ENCODE assay signal across 8 cellular contexts in genomic region chr1:6519935-6520621, GRCh38. TPM values are rescaled to one million over a fixed set of nuclear protein-coding genes. Genes with fewer than 3 reads are reported as not detected.
DNase-seq lines count a peak whose midpoint lies in the region; ATAC-seq, FAIRE-seq and TF ChIP-seq lines count a peak whose summit lies in the region.

No MANE protein-coding gene starts in this region.

- peaks cover 32% of the 10 kb centered on the region for H3K4me1 ChIP-seq in astrocyte (ENCODE audit: insufficient read depth, low read length)
- H3K4me1 ChIP-seq in tibial artery, result peaks cover 0 to 27% (median 22%) of the 10 kb centered on the region in 4 donors

- H3K27ac Mint-ChIP-seq in activated naive CD4-positive, alpha-beta T cell treated with anti-CD3 and anti-CD28 coated beads, Interleukin-2, amount 50 U/mL, for 72 hours, result peak overlapping the region; percentile 49 to 72
- H3K27ac Mint-ChIP-seq in astrocyte (ENCODE audit: unreplicated experiment), result peak overlapping the region; percentile 75

- H3K9ac ChIP-seq in astrocyte (ENCODE audit: low read length), result no peak overlapping the region

- H3K9me3 ChIP-seq in astrocyte (ENCODE audit: insufficient read depth, low read depth, low read length) (no peaks in the 10 kb centered on the region), tibial artery (no peaks in the 10 kb centered on the region)

- H3K27ac ChIP-seq in astrocyte (ENCODE audit: low read depth, low read length), result peak overlapping the region; percentile 43
- H3K27ac ChIP-seq in tibial artery, result peak overlapping the region; percentile 16 to 63

- intact Hi-C loops in tibial artery (cut with DNase I; ENCODE audit: low total_unique reads), result no loop called here

- peak overlapping the region; percentile 73 for H3K4me2 ChIP-seq in astrocyte (ENCODE audit: low read length)

- H3K9me3 Mint-ChIP-seq in activated naive CD4-positive, alpha-beta T cell treated with anti-CD3 and anti-CD28 coated beads, Interleukin-2, amount 50 U/mL, for 72 hours, result no peaks in the 10 kb centered on the region
- H3K9me3 Mint-ChIP-seq in astrocyte (ENCODE audit: unreplicated experiment), result no peaks in the 10 kb centered on the region

- H3K36me3 Mint-ChIP-seq in activated naive CD4-positive, alpha-beta T cell treated with anti-CD3 and anti-CD28 coated beads, Interleukin-2, amount 50 U/mL, for 72 hours, result no peaks in the 10 kb centered on the region
- peaks cover 1% of the 10 kb centered on the region for H3K36me3 Mint-ChIP-seq in astrocyte (ENCODE audit: low read depth, unreplicated experiment)

- no peak for TF ChIP-seq CTCF in astrocyte (IDR thresholded peaks at IDR 0.05; ENCODE audit: insufficient read depth, low read depth, low read length)
- no peak for TF ChIP-seq CTCF in tibial artery (IDR thresholded peaks at IDR 0.05)

- H3K27me3 ChIP-seq in astrocyte (ENCODE audit: insufficient read depth, low read length) (no peaks in the 10 kb centered on the region), tibial artery (no peaks in the 10 kb centered on the region)

- H4K20me1 ChIP-seq in astrocyte (ENCODE audit: insufficient read depth, low read length), result no peaks in the 10 kb centered on the region

- no peak overlapping the region for H3K4me3 ChIP-seq in astrocyte (ENCODE audit: insufficient read depth, low read depth, low read length)
- H3K4me3 ChIP-seq in tibial artery, result no peak overlapping the region

- no peak for DNase-seq in activated naive CD4-positive, alpha-beta T cell treated with anti-CD3 and anti-CD28 coated beads, Interleukin-2, amount 50 U/mL, for 72 hours (ENCODE audit: low spot score in 2 of 2)
- DNase-seq in activated naive CD4-positive, alpha-beta T cell (lab: John Stamatoyannopoulos, UW), result no peak
- DNase-seq in astrocyte (ENCODE audit: low read depth) (peak; percentile 77), tibial artery (no peak), dermis blood vessel endothelial cell (no peak), KG1 (lab: John Stamatoyannopoulos, UW) (no peak), LoVo (ENCODE audit: low spot score) (no peak)

- ATAC-seq in activated naive CD4-positive, alpha-beta T cell treated with anti-CD3 and anti-CD28 coated beads, Interleukin-2, amount 50 U/mL, for 72 hours, result no peak

- H3K36me3 ChIP-seq in astrocyte (ENCODE audit: insufficient read depth, low read length) (no peaks in the 10 kb centered on the region), tibial artery (peaks cover under 1 to 17% (median 15%) of the 10 kb centered on the region in 3 donors)

- H3K4me3 Mint-ChIP-seq in astrocyte (ENCODE audit: unreplicated experiment), result no peak overlapping the region

- H2AFZ ChIP-seq in astrocyte (ENCODE audit: low read depth, low read length), result no peak overlapping the region

- H3K27me3 Mint-ChIP-seq in astrocyte (ENCODE audit: low read depth, unreplicated experiment), result no peaks in the 10 kb centered on the region

- peaks cover 31% of the 10 kb centered on the region for H3K4me1 Mint-ChIP-seq in astrocyte (ENCODE audit: low read depth, unreplicated experiment)

- FAIRE-seq in astrocyte (lab: Jason Lieb, UNC) (no peak), islet of Langerhans (lab: Jason Lieb, UNC) (peak; percentile 30)

- no peaks in the 10 kb centered on the region for H3K79me2 ChIP-seq in astrocyte (ENCODE audit: insufficient read depth, low read length)

RNA-seq across cellular contexts. Expression of gene PLEKHG5, which starts 28.6 kb away (rescaled TPM):
- 1 to 10 TPM; 2.8 to 3.9 TPM for total RNA-seq in activated naive CD4-positive, alpha-beta T cell treated with anti-CD3 and anti-CD28 coated beads, Interleukin-2, amount 50 U/mL, for 72 hours
- 23.0 and 25.1 TPM in 2 replicates for total RNA-seq in astrocyte
- total RNA-seq in dermis blood vessel endothelial cell, result 36.9 and 50.9 TPM in 2 replicates

RNA-seq across cellular contexts. Expression of gene NOL9, which starts 34.2 kb away (rescaled TPM):
- total RNA-seq in activated naive CD4-positive, alpha-beta T cell treated with anti-CD3 and anti-CD28 coated beads, Interleukin-2, amount 50 U/mL, for 72 hours, result 10 to 100 TPM; 37.5 to 42.1 TPM
- total RNA-seq in astrocyte (24.0 and 26.8 TPM in 2 replicates), dermis blood vessel endothelial cell (27.1 and 30.6 TPM in 2 replicates)

RNA-seq across cellular contexts. Expression of gene TAS1R1, which starts 35.0 kb away (rescaled TPM):
- not detected for total RNA-seq in activated naive CD4-positive, alpha-beta T cell treated with anti-CD3 and anti-CD28 coated beads, Interleukin-2, amount 50 U/mL, for 72 hours
- total RNA-seq in astrocyte, result not detected in 2 replicates
- under 0.01 TPM in 1 of 2 replicates, not detected in the other for total RNA-seq in dermis blood vessel endothelial cell

RNA-seq across cellular contexts. Expression of gene TNFRSF25, which starts 54.1 kb away (rescaled TPM):
- total RNA-seq in activated naive CD4-positive, alpha-beta T cell treated with anti-CD3 and anti-CD28 coated beads, Interleukin-2, amount 50 U/mL, for 72 hours, result 10 to 100 TPM; 68.0 to 88.5 TPM
- 16.5 and 18.8 TPM in 2 replicates for total RNA-seq in astrocyte
- total RNA-seq in dermis blood vessel endothelial cell, result 8.0 and 17.4 TPM in 2 replicates

RNA-seq across cellular contexts. Expression of gene ZBTB48, which starts 59.7 kb away (rescaled TPM):
- total RNA-seq in activated naive CD4-positive, alpha-beta T cell treated with anti-CD3 and anti-CD28 coated beads, Interleukin-2, amount 50 U/mL, for 72 hours, result 10 to 100 TPM; 22.8 to 25.8 TPM
- total RNA-seq in astrocyte (20.0 and 26.5 TPM in 2 replicates), dermis blood vessel endothelial cell (12.0 and 22.5 TPM in 2 replicates)
